In the genomic region with DNA sequence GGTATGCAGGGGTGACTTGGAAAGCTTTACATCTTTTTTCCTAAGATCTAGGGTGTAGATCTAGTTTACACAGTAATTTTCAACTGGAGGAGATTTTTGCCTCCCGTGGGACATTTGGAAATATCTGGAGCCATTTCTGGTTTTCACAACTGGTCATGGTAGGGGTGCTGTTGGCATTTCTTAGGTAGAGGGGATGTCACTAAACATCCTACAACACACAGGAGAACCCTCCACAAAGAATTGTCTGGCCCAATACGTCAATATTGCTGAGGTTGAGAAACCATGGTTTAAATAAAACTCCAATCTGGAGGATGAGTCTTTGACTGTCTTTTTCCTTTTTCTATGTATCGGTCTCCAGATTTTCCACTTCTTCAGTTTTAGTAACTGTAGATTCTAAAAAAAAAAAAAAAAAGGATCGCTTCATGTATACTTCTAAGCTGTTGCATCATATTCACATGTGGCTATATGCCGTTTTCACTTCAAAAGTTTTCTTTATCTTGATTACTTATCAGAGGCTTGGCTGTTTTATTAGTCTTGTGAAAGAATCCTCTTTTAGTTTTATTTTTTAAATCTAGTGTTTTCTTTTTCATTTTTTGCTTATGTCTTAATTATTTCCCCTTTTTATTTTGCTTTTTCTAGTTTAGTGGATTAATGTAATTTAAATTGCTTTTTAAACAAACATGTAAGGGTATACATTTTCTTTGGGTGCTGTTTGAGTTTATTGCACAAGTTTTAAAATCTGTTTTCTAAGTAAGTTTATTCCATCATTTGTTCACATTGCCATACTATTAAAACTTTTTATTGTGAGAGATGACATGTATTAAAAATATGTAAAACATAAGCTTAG, we compare ENCODE assay signal across 16 cellular contexts.
"Had no signal": no experiment of that assay in that cellular context is flagged by ENCODE, and none has a peak within 500 bp of the region (broad histone marks: within the 10 kb centered on the region; RNA-seq: fewer than 3 reads in every experiment).

No MANE protein-coding gene starts in this region.

- ATAC-seq: activated CD4-positive, alpha-beta T cell treated with anti-CD3 and anti-CD28 coated beads for 36 hours; gastroesophageal sphincter; mucosa of descending colon; naive thymus-derived CD8-positive, alpha-beta T cell; stimulated activated memory B cell treated with anti-CD40 and anti-IgM and Interleukin-4, amounts not matched to agents 10 μg/mL and 1 μg/mL and 100 μg/mL, for 72 hours had no signal

- H3K27me3 ChIP-seq: adrenal gland, colonic mucosa, gastroesophageal sphincter, neutrophil, right atrium auricular region, transverse colon had no signal

- H3K36me3 ChIP-seq: adrenal gland, colonic mucosa, neutrophil had no signal

- H3K9me3 ChIP-seq: adrenal gland, colonic mucosa, gastroesophageal sphincter, mucosa of descending colon, neutrophil, right atrium auricular region, transverse colon had no signal

- H3K4me3 ChIP-seq: adrenal gland, colonic mucosa, gastroesophageal sphincter, mucosa of descending colon, right atrium auricular region, transverse colon had no signal

- DNase-seq: activated CD4-positive, alpha-beta memory T cell treated with anti-CD3 and anti-CD28 coated beads, Interleukin-2, amount 10 ng/mL, durations not matched to agents 7 days and 5 days; activated CD4-positive, alpha-beta T cell treated with anti-CD3 and anti-CD28 coated beads for 36 hours; activated CD8-positive, alpha-beta memory T cell treated with anti-CD3 and anti-CD28 coated beads, Interleukin-2, amount 50 U/mL, for 48 hours; activated naive CD4-positive, alpha-beta T cell treated with anti-CD3 and anti-CD28 coated beads for 36 hours; adrenal gland; caudate nucleus; colonic mucosa; mucosa of descending colon; naive thymus-derived CD8-positive, alpha-beta T cell; posterior cingulate gyrus; substantia nigra; transverse colon had no signal

- H3K27ac ChIP-seq: adrenal gland, colonic mucosa, gastroesophageal sphincter, neutrophil, right atrium auricular region, transverse colon had no signal

- H3K4me1 ChIP-seq: colonic mucosa, right atrium auricular region, transverse colon had no signal
